In genomic region chr4:75673027-75673958, GRCh38 we compare ENCODE assay signal across 1 cellular context.
TF ChIP-seq lines count a peak whose summit lies in the region.

Gene G3BP2 (minus strand): TSS chr4:75673411. CDS start chr4:75662025, 11,386 bp downstream.

TF ChIP-seq in HepG2, 621 proteins besides CTCF, POLR2A, EP300 and RAD21 (continued from another document and continues in another):
- TF ChIP-seq, protein P1, sequence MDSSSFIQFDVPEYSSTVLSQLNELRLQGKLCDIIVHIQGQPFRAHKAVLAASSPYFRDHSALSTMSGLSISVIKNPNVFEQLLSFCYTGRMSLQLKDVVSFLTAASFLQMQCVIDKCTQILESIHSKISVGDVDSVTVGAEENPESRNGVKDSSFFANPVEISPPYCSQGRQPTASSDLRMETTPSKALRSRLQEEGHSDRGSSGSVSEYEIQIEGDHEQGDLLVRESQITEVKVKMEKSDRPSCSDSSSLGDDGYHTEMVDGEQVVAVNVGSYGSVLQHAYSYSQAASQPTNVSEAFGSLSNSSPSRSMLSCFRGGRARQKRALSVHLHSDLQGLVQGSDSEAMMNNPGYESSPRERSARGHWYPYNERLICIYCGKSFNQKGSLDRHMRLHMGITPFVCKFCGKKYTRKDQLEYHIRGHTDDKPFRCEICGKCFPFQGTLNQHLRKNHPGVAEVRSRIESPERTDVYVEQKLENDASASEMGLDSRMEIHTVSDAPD (CRISPR knock-in tag; IDR thresholded peaks at IDR 0.05), result no peak
- TF ChIP-seq PITX1 (CRISPR knock-in tag; IDR thresholded peaks at IDR 0.05) (no peak; the same call in none of the 2 replicates), GABPA (IDR thresholded peaks at IDR 0.05; ENCODE audit: low read depth, low read length) (peak; percentile 54), GABPA (CRISPR knock-in tag; IDR thresholded peaks at IDR 0.05; ENCODE audit: low read depth) (peak; percentile 89), ZFY (CRISPR knock-in tag; IDR thresholded peaks at IDR 0.05) (peak; percentile 46; the same call in 1 of the 2 replicates), ZNF3 (CRISPR knock-in tag; IDR thresholded peaks at IDR 0.05) (no peak), ARNT2 (CRISPR knock-in tag; IDR thresholded peaks at IDR 0.05; ENCODE audit: low read depth) (peak; percentile 38), ZNF576 (CRISPR knock-in tag; IDR thresholded peaks at IDR 0.05) (0 out of 2 replicates have a peak, but pooled peaks have one; percentile 11), PAXIP1 (CRISPR knock-in tag; conservative IDR thresholded peaks at IDR 0.05) (peak; percentile 54), ZNF782 (CRISPR knock-in tag; IDR thresholded peaks at IDR 0.05; ENCODE audit: borderline replicate concordance) (no peak), ZNF619 (CRISPR knock-in tag; IDR thresholded peaks at IDR 0.05) (no peak; the same call in 1 of the 2 replicates), ZNF737 (CRISPR knock-in tag; IDR thresholded peaks at IDR 0.05; ENCODE audit: borderline replicate concordance) (peak; percentile 74; the same call in 1 of the 2 replicates), ZNF264 (CRISPR knock-in tag; IDR thresholded peaks at IDR 0.05) (peak; percentile 77), TARDBP (CRISPR knock-in tag; IDR thresholded peaks at IDR 0.05) (peak; percentile 88), KAT8 (CRISPR knock-in tag; IDR thresholded peaks at IDR 0.05) (peak; percentile 77), CSRNP1 (CRISPR knock-in tag; IDR thresholded peaks at IDR 0.05) (peak; percentile 54; the same call in 1 of the 2 replicates), SRF (IDR thresholded peaks at IDR 0.05; ENCODE audit: low read depth, low read length) (no peak), TEAD2 (CRISPR knock-in tag; IDR thresholded peaks at IDR 0.05) (no peak), KMT2B (CRISPR knock-in tag; IDR thresholded peaks at IDR 0.05) (peak; percentile 91), ZNF136 (CRISPR knock-in tag; IDR thresholded peaks at IDR 0.05; ENCODE audit: low read depth) (peak; percentile 90; the same call in 1 of the 2 replicates), ZNF616 (CRISPR knock-in tag; IDR thresholded peaks at IDR 0.05; ENCODE audit: low read depth) (peak; percentile 70; the same call in 1 of the 2 replicates), ZNF10 (CRISPR knock-in tag; IDR thresholded peaks at IDR 0.05; ENCODE audit: borderline replicate concordance, low read depth) (no peak), AGO1 (IDR thresholded peaks at IDR 0.05; ENCODE audit: low read depth, low read length, poor library complexity, severe bottlenecking) (peak; percentile 84), PBX3 (CRISPR knock-in tag; IDR thresholded peaks at IDR 0.05; ENCODE audit: borderline replicate concordance) (no peak), REPIN1 (CRISPR knock-in tag; IDR thresholded peaks at IDR 0.05; ENCODE audit: borderline replicate concordance, low read depth) (peak; percentile 91), ZNF644 (CRISPR knock-in tag; IDR thresholded peaks at IDR 0.05; ENCODE audit: low read depth) (no peak), MTERF4 (CRISPR knock-in tag; IDR thresholded peaks at IDR 0.05) (no peak), POLR2G (IDR thresholded peaks at IDR 0.05; ENCODE audit: low read depth, low read length) (peak; percentile 88), ZNF773 (CRISPR knock-in tag; IDR thresholded peaks at IDR 0.05; ENCODE audit: borderline replicate concordance) (no peak), HMGA1 (CRISPR knock-in tag; conservative IDR thresholded peaks at IDR 0.05) (no peak), ZNF468 (CRISPR knock-in tag; IDR thresholded peaks at IDR 0.05) (no peak), CREBL2 (CRISPR knock-in tag; IDR thresholded peaks at IDR 0.05; ENCODE audit: borderline replicate concordance) (peak; percentile 45; the same call in 1 of the 2 replicates), ZNF563 (CRISPR knock-in tag; IDR thresholded peaks at IDR 0.05) (peak; percentile 50; the same call in 1 of the 2 replicates), STAG1 (CRISPR knock-in tag; IDR thresholded peaks at IDR 0.05) (no peak), HOXD1 (CRISPR knock-in tag; IDR thresholded peaks at IDR 0.05) (peak; percentile 18), TAF15 (IDR thresholded peaks at IDR 0.05; ENCODE audit: low read depth, low read length, poor library complexity, severe bottlenecking) (no peak), ZSCAN31 (CRISPR knock-in tag; IDR thresholded peaks at IDR 0.05; ENCODE audit: low read depth) (peak; percentile 90), ZNF792 (CRISPR knock-in tag; IDR thresholded peaks at IDR 0.05) (no peak; the same call in 1 of the 2 replicates), XBP1 (CRISPR knock-in tag; IDR thresholded peaks at IDR 0.05) (no peak), FOXC1 (CRISPR knock-in tag; IDR thresholded peaks at IDR 0.05; ENCODE audit: borderline replicate concordance) (peak; percentile 90; the same call in 1 of the 2 replicates)
- TF ChIP-seq, protein P2, sequence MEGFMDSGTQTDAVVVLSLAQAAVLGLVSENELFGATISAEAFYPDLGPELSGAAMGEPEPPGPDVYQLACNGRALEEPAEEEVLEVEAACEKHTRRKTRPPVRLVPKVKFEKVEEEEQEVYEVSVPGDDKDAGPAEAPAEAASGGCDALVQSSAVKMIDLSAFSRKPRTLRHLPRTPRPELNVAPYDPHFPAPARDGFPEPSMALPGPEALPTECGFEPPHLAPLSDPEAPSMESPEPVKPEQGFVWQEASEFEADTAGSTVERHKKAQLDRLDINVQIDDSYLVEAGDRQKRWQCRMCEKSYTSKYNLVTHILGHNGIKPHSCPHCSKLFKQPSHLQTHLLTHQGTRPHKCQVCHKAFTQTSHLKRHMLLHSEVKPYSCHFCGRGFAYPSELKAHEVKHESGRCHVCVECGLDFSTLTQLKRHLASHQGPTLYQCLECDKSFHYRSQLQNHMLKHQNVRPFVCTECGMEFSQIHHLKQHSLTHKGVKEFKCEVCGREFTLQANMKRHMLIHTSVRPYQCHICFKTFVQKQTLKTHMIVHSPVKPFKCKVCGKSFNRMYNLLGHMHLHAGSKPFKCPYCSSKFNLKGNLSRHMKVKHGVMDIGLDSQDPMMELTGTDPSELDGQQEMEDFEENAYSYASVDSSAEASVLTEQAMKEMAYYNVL (CRISPR knock-in tag; IDR thresholded peaks at IDR 0.05; ENCODE audit: borderline replicate concordance), result 0 out of 2 replicates have a peak, but pooled peaks have one; percentile 75
- TF ChIP-seq, protein P3, sequence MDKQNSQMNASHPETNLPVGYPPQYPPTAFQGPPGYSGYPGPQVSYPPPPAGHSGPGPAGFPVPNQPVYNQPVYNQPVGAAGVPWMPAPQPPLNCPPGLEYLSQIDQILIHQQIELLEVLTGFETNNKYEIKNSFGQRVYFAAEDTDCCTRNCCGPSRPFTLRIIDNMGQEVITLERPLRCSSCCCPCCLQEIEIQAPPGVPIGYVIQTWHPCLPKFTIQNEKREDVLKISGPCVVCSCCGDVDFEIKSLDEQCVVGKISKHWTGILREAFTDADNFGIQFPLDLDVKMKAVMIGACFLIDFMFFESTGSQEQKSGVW (CRISPR knock-in tag; IDR thresholded peaks at IDR 0.05; ENCODE audit: borderline replicate concordance), result no peak
- TF ChIP-seq, protein P4, sequence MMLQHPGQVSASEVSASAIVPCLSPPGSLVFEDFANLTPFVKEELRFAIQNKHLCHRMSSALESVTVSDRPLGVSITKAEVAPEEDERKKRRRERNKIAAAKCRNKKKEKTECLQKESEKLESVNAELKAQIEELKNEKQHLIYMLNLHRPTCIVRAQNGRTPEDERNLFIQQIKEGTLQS (CRISPR knock-in tag; IDR thresholded peaks at IDR 0.05), result 0 out of 2 replicates have a peak, but pooled peaks have one; percentile 28
- TF ChIP-seq, protein P5, sequence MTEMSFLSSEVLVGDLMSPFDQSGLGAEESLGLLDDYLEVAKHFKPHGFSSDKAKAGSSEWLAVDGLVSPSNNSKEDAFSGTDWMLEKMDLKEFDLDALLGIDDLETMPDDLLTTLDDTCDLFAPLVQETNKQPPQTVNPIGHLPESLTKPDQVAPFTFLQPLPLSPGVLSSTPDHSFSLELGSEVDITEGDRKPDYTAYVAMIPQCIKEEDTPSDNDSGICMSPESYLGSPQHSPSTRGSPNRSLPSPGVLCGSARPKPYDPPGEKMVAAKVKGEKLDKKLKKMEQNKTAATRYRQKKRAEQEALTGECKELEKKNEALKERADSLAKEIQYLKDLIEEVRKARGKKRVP (CRISPR knock-in tag; IDR thresholded peaks at IDR 0.05), result no peak
- TF ChIP-seq, protein P6, sequence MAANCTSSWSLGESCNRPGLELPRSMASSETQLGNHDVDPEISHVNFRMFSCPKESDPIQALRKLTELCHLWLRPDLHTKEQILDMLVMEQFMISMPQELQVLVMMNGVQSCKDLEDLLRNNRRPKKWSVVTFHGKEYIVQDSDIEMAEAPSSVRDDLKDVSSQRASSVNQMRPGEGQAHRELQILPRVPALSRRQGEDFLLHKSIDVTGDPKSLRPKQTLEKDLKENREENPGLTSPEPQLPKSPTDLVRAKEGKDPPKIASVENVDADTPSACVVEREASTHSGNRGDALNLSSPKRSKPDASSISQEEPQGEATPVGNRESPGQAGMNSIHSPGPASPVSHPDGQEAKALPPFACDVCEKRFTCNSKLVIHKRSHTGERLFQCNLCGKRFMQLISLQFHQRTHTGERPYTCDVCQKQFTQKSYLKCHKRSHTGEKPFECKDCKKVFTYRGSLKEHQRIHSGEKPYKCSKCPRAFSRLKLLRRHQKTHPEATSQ (CRISPR knock-in tag; IDR thresholded peaks at IDR 0.05; ENCODE audit: borderline replicate concordance), result peak; percentile 55; the same call in 1 of the 2 replicates
- TF ChIP-seq, protein P7, sequence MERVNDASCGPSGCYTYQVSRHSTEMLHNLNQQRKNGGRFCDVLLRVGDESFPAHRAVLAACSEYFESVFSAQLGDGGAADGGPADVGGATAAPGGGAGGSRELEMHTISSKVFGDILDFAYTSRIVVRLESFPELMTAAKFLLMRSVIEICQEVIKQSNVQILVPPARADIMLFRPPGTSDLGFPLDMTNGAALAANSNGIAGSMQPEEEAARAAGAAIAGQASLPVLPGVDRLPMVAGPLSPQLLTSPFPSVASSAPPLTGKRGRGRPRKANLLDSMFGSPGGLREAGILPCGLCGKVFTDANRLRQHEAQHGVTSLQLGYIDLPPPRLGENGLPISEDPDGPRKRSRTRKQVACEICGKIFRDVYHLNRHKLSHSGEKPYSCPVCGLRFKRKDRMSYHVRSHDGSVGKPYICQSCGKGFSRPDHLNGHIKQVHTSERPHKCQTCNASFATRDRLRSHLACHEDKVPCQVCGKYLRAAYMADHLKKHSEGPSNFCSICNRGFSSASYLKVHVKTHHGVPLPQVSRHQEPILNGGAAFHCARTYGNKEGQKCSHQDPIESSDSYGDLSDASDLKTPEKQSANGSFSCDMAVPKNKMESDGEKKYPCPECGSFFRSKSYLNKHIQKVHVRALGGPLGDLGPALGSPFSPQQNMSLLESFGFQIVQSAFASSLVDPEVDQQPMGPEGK (CRISPR knock-in tag; IDR thresholded peaks at IDR 0.05), result peak; percentile 25; the same call in 1 of the 2 replicates
